In the genomic region with DNA sequence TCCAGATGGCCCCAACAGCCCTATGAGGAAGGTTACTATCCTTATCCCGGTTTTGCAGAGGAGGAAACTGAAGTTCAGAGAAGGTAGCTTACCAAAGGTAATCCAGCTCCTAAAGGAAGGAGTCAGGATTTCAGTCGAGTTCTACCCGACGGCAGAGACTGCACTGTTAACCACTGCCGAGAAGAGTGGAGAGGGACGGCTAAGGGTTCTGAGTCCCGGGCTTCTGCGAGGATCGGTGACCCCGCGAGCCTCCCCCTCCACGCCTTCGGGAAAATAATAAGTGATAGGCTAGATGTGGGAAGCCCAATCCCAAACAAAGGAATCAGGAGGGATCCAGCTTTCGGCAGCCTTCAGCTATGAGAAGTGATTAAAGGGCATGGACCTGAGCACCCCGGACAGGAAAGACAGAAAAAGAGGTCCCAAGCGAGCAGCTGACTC, we compare ENCODE assay signal across 2 cellular contexts.
TF ChIP-seq lines count a peak whose summit lies in the region.

No MANE protein-coding gene starts in this region.

TF ChIP-seq in H1, 55 proteins besides CTCF, POLR2A, EP300 and RAD21:
- TF ChIP-seq SP4 (IDR thresholded peaks at IDR 0.05; ENCODE audit: low read length) = no peak
- TF ChIP-seq KDM4A (IDR thresholded peaks at IDR 0.05; ENCODE audit: low read depth, low read length, severe bottlenecking) = peak; percentile 50

TF ChIP-seq in neural cell, 6 proteins besides CTCF, POLR2A, EP300 and RAD21:
- TF ChIP-seq REST (IDR thresholded peaks at IDR 0.05; ENCODE audit: borderline replicate concordance) (peak; percentile 36), POLR2AphosphoS5 (IDR thresholded peaks at IDR 0.05) (peak; percentile 33), MXI1 (conservative IDR thresholded peaks at IDR 0.05; ENCODE audit: poor library complexity, severe bottlenecking) (no peak), TAF1 (IDR thresholded peaks at IDR 0.05; ENCODE audit: low read depth) (peak; percentile 34), SMC3 (conservative IDR thresholded peaks at IDR 0.05; ENCODE audit: poor library complexity) (no peak), EZH2 (IDR thresholded peaks at IDR 0.05; ENCODE audit: borderline replicate concordance, insufficient read depth, low read length, poor library complexity, severe bottlenecking) (no peak)
TF ChIP-seq in neural cell: peak in this region for 3.
